In the genomic region with DNA sequence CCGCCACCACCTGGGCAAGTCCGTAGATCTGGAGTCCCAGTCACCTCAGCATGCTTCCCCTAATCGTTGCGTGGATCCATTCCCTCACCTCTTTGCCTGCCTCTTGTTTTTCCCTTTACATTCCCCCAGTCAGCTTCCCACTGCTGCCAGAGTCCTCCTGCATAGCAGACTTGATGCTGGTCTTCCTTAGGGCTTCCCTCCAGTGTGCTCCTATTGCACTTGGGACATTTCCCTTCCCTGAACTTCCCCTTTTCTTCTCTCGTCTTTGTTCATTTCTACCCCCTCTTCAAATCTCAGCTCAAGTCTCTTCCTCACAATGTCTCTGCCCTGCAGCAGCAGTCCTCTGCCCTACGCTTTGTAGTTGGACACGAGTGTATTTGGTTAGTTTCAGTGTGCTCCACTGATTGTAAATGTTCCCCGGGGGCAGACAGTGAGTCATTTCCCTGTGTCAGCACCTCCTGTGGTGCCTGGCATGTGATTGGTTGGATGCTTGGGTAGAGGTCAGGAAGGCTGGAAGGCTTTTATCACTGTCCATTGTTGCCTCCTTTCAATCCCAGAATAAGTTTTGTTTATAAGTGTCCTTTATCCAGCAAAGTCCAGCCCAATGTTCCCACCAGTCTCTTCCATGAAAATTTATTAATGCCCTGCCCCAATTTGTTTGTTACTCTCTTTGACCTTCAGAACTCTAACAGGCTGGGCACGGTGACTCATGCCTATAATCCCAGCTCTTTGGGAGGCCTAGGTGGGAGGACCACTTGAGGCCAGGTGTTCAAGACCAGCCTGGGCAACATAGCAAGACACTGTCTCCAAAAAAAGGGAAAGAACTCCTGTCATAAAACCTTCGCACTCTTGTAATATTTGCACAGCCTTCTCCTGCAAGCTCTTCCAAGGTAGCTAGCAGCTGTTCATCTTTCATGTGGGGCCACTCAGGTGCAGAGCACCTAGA, we compare ENCODE assay signal across 9 cellular contexts. TPM values are rescaled to one million over a fixed set of nuclear protein-coding genes. Genes with fewer than 3 reads are reported as not detected.
DNase-seq lines count a peak whose midpoint lies in the region; ATAC-seq and TF ChIP-seq lines count a peak whose summit lies in the region.
"Had no signal": no experiment of that assay in that cellular context is flagged by ENCODE, and none has a peak within 500 bp of the region (broad histone marks: within the 10 kb centered on the region; RNA-seq: fewer than 3 reads in every experiment).

No MANE protein-coding gene starts in this region.

- TF ChIP-seq EP300 in stomach (IDR thresholded peaks at IDR 0.05): no peak

- DNase-seq in SIG-M5 treated with dmso at 0.1 percent for 504 hours (lab: John Stamatoyannopoulos, UW; ENCODE audit: unreplicated experiment): peak; percentile 16
- no peak for DNase-seq in SIG-M5 (lab: John Stamatoyannopoulos, UW)
- DNase-seq in KBM-7: peak; percentile 53
- DNase-seq in mesenchymal stem cell: peak; percentile 76
- no peak for DNase-seq in testis
- DNase-seq in stomach: no peak

- no peak overlapping the region for H3K4me3 ChIP-seq in mesenchymal stem cell (ENCODE audit: insufficient read depth in 1 of 2, low read depth in 1 of 2, low read length in 2 of 2)
- no peak overlapping the region for H3K4me3 ChIP-seq in testis
- no peak overlapping the region for H3K4me3 ChIP-seq in stomach
- H3K4me3 ChIP-seq: BLaER1 had no signal

- peaks cover 91% of the 10 kb centered on the region for H3K36me3 Mint-ChIP-seq in brain

- peaks cover 4 to 9% (median 4%) of the 10 kb centered on the region in 5 experiments for H3K9me3 Mint-ChIP-seq in brain

- peak overlapping the region; percentile 1 for H2BK5ac ChIP-seq in mesenchymal stem cell (ENCODE audit: low read depth, low read length, poor library complexity, severe bottlenecking)

- H3K9me3 ChIP-seq in mesenchymal stem cell (ENCODE audit: control insufficient read depth, low read length) (no peaks in the 10 kb centered on the region), testis (no peaks in the 10 kb centered on the region), stomach (no peaks in the 10 kb centered on the region)

- no peak overlapping the region for H4K91ac ChIP-seq in mesenchymal stem cell (ENCODE audit: low read length)

- H3K4me3 Mint-ChIP-seq in brain: no peak overlapping the region

- in situ Hi-C loops in KBM-7 (cut with MboI; ENCODE audit: low pct_unique_long_range_greater_than_20kb, low sequenced_read_pairs): no loop called here

- H3K27me3 ChIP-seq in mesenchymal stem cell (ENCODE audit: control insufficient read depth in 1 of 2, insufficient read depth in 1 of 2, low read length in 2 of 2) (no peaks in the 10 kb centered on the region), testis (no peaks in the 10 kb centered on the region), stomach (no peaks in the 10 kb centered on the region)
- H3K27me3 ChIP-seq: BLaER1 had no signal

- peaks cover 13% of the 10 kb centered on the region for H3K4me1 ChIP-seq in mesenchymal stem cell (ENCODE audit: control insufficient read depth, insufficient read depth, low read depth, low read length)
- H3K4me1 ChIP-seq in testis: no peaks in the 10 kb centered on the region
- peaks cover 0 to 29% (median 24%) of the 10 kb centered on the region in 4 donors for H3K4me1 ChIP-seq in stomach

- no peak overlapping the region for H3K23ac ChIP-seq in mesenchymal stem cell (ENCODE audit: low read length in 2 of 2)

- H3K9ac ChIP-seq in mesenchymal stem cell (ENCODE audit: low read length): no peak overlapping the region
- H3K9ac ChIP-seq: BLaER1 had no signal

- ATAC-seq in GM21737 (IDR thresholded peaks at IDR 0.05; ENCODE audit: unreplicated experiment): no peak

- peaks cover 28% of the 10 kb centered on the region for H3K79me1 ChIP-seq in mesenchymal stem cell (replicated peaks; ENCODE audit: low read length, poor library complexity, severe bottlenecking)

- H2BK120ac ChIP-seq in mesenchymal stem cell (ENCODE audit: low read depth, low read length): no peak overlapping the region

- H3K18ac ChIP-seq in mesenchymal stem cell (ENCODE audit: low read depth in 1 of 2, low read length in 2 of 2): peak overlapping the region in 1 of 2 experiments; percentile 46

- TF ChIP-seq CTCF in brain (conservative IDR thresholded peaks at IDR 0.05): no peak
- no peak for TF ChIP-seq CTCF in testis (IDR thresholded peaks at IDR 0.05)
- TF ChIP-seq CTCF in stomach (IDR thresholded peaks at IDR 0.05): no peak

- H3K36me3 ChIP-seq in mesenchymal stem cell (ENCODE audit: control insufficient read depth in 1 of 2, insufficient read depth in 2 of 2, low read depth in 1 of 2, low read length in 2 of 2): peaks cover 24 to 68% of the 10 kb centered on the region in 2 experiments
- no peaks in the 10 kb centered on the region for H3K36me3 ChIP-seq in testis (ENCODE audit: low read depth, missing control alignments)
- peaks cover 23 to 64% (median 47%) of the 10 kb centered on the region in 4 donors for H3K36me3 ChIP-seq in stomach

- TF ChIP-seq POLR2A in testis (IDR thresholded peaks at IDR 0.05): no peak
- no peak for TF ChIP-seq POLR2A in stomach (IDR thresholded peaks at IDR 0.05)

- H2AFZ ChIP-seq in mesenchymal stem cell (ENCODE audit: low read depth, low read length): no peak overlapping the region

- peak overlapping the region in 1 of 2 experiments; percentile 61 for H3K14ac ChIP-seq in mesenchymal stem cell (ENCODE audit: low read length in 2 of 2)

- peak overlapping the region in 3 of 5 experiments; percentile 5 to 58 (median 10) for H3K27ac Mint-ChIP-seq in brain

- no peaks in the 10 kb centered on the region for H3K27me3 Mint-ChIP-seq in brain

- H3K4ac ChIP-seq in mesenchymal stem cell (ENCODE audit: low read depth in 1 of 2, low read length in 2 of 2): no peak overlapping the region

- H3K27ac ChIP-seq in mesenchymal stem cell (ENCODE audit: low read length, poor library complexity, severe bottlenecking) (peak overlapping the region; percentile 86), testis (no peak overlapping the region), stomach (peak overlapping the region in 2 of 5 donors; percentile 4 to 26)
- H3K27ac ChIP-seq: BLaER1 had no signal

- peak overlapping the region; percentile 81 for H2AK5ac ChIP-seq in mesenchymal stem cell (ENCODE audit: low read length, severe bottlenecking)

- WGBS in mesenchymal stem cell: 50% methylated on average over 9 of the region's 10 CpGs
- 72 to 80% methylated on average over 10 of the region's 10 CpGs for WGBS in testis, 2 donors
- WGBS in stomach, 5 donors: 71 to 75% (median 73%) methylated on average over 10 of the region's 10 CpGs

- H2BK15ac ChIP-seq in mesenchymal stem cell (ENCODE audit: low read depth, poor library complexity, severe bottlenecking): no peak overlapping the region

- intact Hi-C loops in testis (cut with DNase I; ENCODE audit: low total_unique reads): no loop called here
- intact Hi-C loops in stomach (cut with DNase I; ENCODE audit: low total_unique reads): no loop called here

- H3K4me2 ChIP-seq in mesenchymal stem cell (ENCODE audit: low read length, poor library complexity, severe bottlenecking): peak overlapping the region; percentile 26
- H3K4me2 ChIP-seq: BLaER1 had no signal

- peak overlapping the region; percentile 30 for H4K8ac ChIP-seq in mesenchymal stem cell (ENCODE audit: low read length)

- H3K4me1 Mint-ChIP-seq in brain: peaks cover 6% of the 10 kb centered on the region

- no peak overlapping the region for H2BK12ac ChIP-seq in mesenchymal stem cell (ENCODE audit: low read length in 2 of 2)

RNA-seq across cellular contexts. Expression of a gene that starts 38.3 kb away (rescaled TPM):
- polyA plus RNA-seq in brain (ENCODE audit: insufficient read depth, low read depth, low replicate concordance) (22.2 TPM), testis (ENCODE audit: insufficient read depth, low read depth, low replicate concordance) (33.8 TPM), stomach (1 to 10 TPM; 6.4 to 9.9 (median 9.4) TPM)
- 17.6 TPM for polyA plus RNA-seq in mesenchymal stem cell (2013, experiment 1 of 2)
- polyA plus RNA-seq in mesenchymal stem cell (2013, experiment 2 of 2): 17.4 TPM
- total RNA-seq in testis (10 to 100 TPM; 40.6 to 62.2 TPM), stomach (10 to 100 TPM; 26.4 to 66.5 (median 29.9) TPM)

RNA-seq across cellular contexts. Expression of a gene that starts 54.0 kb away (rescaled TPM):
- polyA plus RNA-seq in brain (ENCODE audit: insufficient read depth, low read depth, low replicate concordance) (22.0 TPM), testis (ENCODE audit: insufficient read depth, low read depth, low replicate concordance) (2.8 TPM), stomach (10 to 100 TPM in 1 of 3 donors, 1 to 10 TPM in 2; 3.4 to 14.1 (median 5.5) TPM)
- polyA plus RNA-seq in mesenchymal stem cell (2013, experiment 1 of 2): 2.9 TPM
- polyA plus RNA-seq in mesenchymal stem cell (2013, experiment 2 of 2): 2.3 TPM
- total RNA-seq in testis (1 to 10 TPM; 4.6 to 5.5 TPM), stomach (10 to 100 TPM in 2 of 5 donors, 1 to 10 TPM in 2, not detected in 1; 4.2 to 38.5 (median 9.6) TPM)

Comparison
In these comparisons a context has a peak if more than half of its experiments do, and no peak if none do; other contexts are left out.
1. DNase-seq: peak in SIG-M5 treated with dmso at 0.1 percent for 504 hours (single experiment), KBM-7 (single experiment) and mesenchymal stem cell (single experiment); none in SIG-M5 (single experiment), testis (single experiment) and stomach (single experiment).